ENCODE assay signal across 25 cellular contexts in genomic region chr2:72094701-72095100, GRCh38. TPM values are rescaled to one million over a fixed set of nuclear protein-coding genes. Genes with fewer than 3 reads are reported as not detected.
"Had no signal": no experiment of that assay in that cellular context is flagged by ENCODE, and none has a peak within 500 bp of the region (broad histone marks: within the 10 kb centered on the region; RNA-seq: fewer than 3 reads in every experiment).

No MANE protein-coding gene starts in this region.

- H3K9me3 ChIP-seq: adrenal gland had no signal

- H3K36me3 ChIP-seq: adrenal gland had no signal

- H3K4me3 ChIP-seq: adrenal gland, SK-N-MC had no signal

- DNase-seq: activated CD4-positive, alpha-beta memory T cell treated with anti-CD3 and anti-CD28 coated beads, Interleukin-2, amount 10 ng/mL, durations not matched to agents 7 days and 5 days; activated CD4-positive, alpha-beta T cell treated with anti-CD3 and anti-CD28 coated beads, Interleukin-2, amount 50 U/mL, for 1 hour; activated CD4-positive, CD25-positive, alpha-beta regulatory T cell; activated gamma-delta T cell treated with Interleukin-2 at 50 U/mL for 16 hours; activated naive CD4-positive, alpha-beta T cell treated with anti-CD3 and anti-CD28 coated beads, Interleukin-2, amount 10 ng/mL, durations not matched to agents 7 days and 5 days; activated naive CD8-positive, alpha-beta T cell treated with anti-CD3 and anti-CD28 coated beads, Interleukin-2, amount 10 ng/mL, durations not matched to agents 7 days and 5 days; activated T-cell treated with anti-CD3 and anti-CD28 coated beads for 4 hours; activated T-cell treated with anti-CD3 and anti-CD28 coated beads, Interleukin-2, amount 50 U/mL, for 72 hours; adrenal gland; anterior cingulate cortex; KG1; NCI-H1694 treated with DMSO at 0.1 percent for 48 hours; NCI-H2029 treated with DMSO at 0.1 percent for 48 hours; NCI-H526 treated with DMSO at 0.1 percent for 48 hours; NCI-H82; OCI-M1; RPMI8226; T-cell; T-helper 2 cell; T1000 had no signal

- H3K27ac ChIP-seq: adrenal gland, SK-N-MC, VCaP had no signal

- H3K4me1 ChIP-seq: adrenal gland had no signal

RNA-seq across cellular contexts. Expression of gene CYP26B1, which starts 53.0 kb away (rescaled TPM):
- total RNA-seq: activated CD4-positive, alpha-beta memory T cell treated with anti-CD3 and anti-CD28 coated beads, Interleukin-2, amount 10 ng/mL, durations not matched to agents 7 days and 5 days; activated CD8-positive, alpha-beta memory T cell treated with anti-CD3 and anti-CD28 coated beads for 36 hours; activated naive CD8-positive, alpha-beta T cell treated with anti-CD3 and anti-CD28 coated beads, Interleukin-2, amount 10 ng/mL, durations not matched to agents 7 days and 5 days; activated T-cell treated with anti-CD3 and anti-CD28 coated beads, Interleukin-2, amount 50 U/mL, for 72 hours; activated T-helper 2 cell treated with anti-CD3 and anti-CD28 coated beads, Interferon-gamma antibody, Interleukin-2, Interleukin-4, amounts not matched to agents 10 μg/mL and 5 μg/mL and 100 μg/mL, durations not matched to agents 14 hours and 24 hours and 36 hours had no signal
- polyA plus RNA-seq: IgD-negative memory B cell had no signal
